ENCODE assay signal across 1 cellular context in genomic region chr6:24847402-24847801, GRCh38.
TF ChIP-seq lines count a peak whose summit lies in the region.

No MANE protein-coding gene starts in this region.

TF ChIP-seq in GM23338, 12 proteins besides CTCF, POLR2A, EP300 and RAD21 (continued from another document):
- TF ChIP-seq ZNF462 (CRISPR knock-in tag; IDR thresholded peaks at IDR 0.05) (no peak), POLR2AphosphoS5 (IDR thresholded peaks at IDR 0.05; ENCODE audit: low read depth) (no peak), STAT1 (IDR thresholded peaks at IDR 0.05; ENCODE audit: unreplicated experiment) (no peak), EZH2 (IDR thresholded peaks at IDR 0.05; ENCODE audit: low read depth, unreplicated experiment) (no peak), ZNF114 (CRISPR knock-in tag; IDR thresholded peaks at IDR 0.05) (no peak), CREB1 (CRISPR knock-in tag; IDR thresholded peaks at IDR 0.05; ENCODE audit: low read depth) (no peak), ZNF331 (CRISPR knock-in tag; IDR thresholded peaks at IDR 0.05; ENCODE audit: low read depth) (no peak)
- TF ChIP-seq, protein P1, sequence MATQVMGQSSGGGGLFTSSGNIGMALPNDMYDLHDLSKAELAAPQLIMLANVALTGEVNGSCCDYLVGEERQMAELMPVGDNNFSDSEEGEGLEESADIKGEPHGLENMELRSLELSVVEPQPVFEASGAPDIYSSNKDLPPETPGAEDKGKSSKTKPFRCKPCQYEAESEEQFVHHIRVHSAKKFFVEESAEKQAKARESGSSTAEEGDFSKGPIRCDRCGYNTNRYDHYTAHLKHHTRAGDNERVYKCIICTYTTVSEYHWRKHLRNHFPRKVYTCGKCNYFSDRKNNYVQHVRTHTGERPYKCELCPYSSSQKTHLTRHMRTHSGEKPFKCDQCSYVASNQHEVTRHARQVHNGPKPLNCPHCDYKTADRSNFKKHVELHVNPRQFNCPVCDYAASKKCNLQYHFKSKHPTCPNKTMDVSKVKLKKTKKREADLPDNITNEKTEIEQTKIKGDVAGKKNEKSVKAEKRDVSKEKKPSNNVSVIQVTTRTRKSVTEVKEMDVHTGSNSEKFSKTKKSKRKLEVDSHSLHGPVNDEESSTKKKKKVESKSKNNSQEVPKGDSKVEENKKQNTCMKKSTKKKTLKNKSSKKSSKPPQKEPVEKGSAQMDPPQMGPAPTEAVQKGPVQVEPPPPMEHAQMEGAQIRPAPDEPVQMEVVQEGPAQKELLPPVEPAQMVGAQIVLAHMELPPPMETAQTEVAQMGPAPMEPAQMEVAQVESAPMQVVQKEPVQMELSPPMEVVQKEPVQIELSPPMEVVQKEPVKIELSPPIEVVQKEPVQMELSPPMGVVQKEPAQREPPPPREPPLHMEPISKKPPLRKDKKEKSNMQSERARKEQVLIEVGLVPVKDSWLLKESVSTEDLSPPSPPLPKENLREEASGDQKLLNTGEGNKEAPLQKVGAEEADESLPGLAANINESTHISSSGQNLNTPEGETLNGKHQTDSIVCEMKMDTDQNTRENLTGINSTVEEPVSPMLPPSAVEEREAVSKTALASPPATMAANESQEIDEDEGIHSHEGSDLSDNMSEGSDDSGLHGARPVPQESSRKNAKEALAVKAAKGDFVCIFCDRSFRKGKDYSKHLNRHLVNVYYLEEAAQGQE (IDR thresholded peaks at IDR 0.05; ENCODE audit: unreplicated experiment): no peak
